In genomic region chrX:18360867-18361266, GRCh38 we compare ENCODE assay signal across 27 cellular contexts. TPM values are rescaled to one million over a fixed set of nuclear protein-coding genes. Genes with fewer than 3 reads are reported as not detected.
A peak's percentile ranks its signal among the peaks of the same experiment; 100 is the strongest.
DNase-seq lines count a peak whose midpoint lies in the region; ATAC-seq and TF ChIP-seq lines count a peak whose summit lies in the region.
"Had no signal": no experiment of that assay in that cellular context is flagged by ENCODE, and none has a peak within 500 bp of the region (broad histone marks: within the 10 kb centered on the region; RNA-seq: fewer than 3 reads in every experiment).

No MANE protein-coding gene starts in this region.

- H3F3A ChIP-seq in GM23248 (ENCODE audit: insufficient read depth) = no peaks in the 10 kb centered on the region
- no peaks in the 10 kb centered on the region for H3F3A ChIP-seq in PC-3 (ENCODE audit: low read length, unreplicated experiment)

- ATAC-seq in PC-3 = peak; percentile 79
- ATAC-seq: activated CD8-positive, alpha-beta memory T cell treated with anti-CD3 and anti-CD28 coated beads, Interleukin-2, amount 10 ng/mL, durations not matched to agents 7 days and 5 days; activated T-cell treated with anti-CD3 and anti-CD28 coated beads, Interleukin-2, amount 50 U/mL, for 72 hours; sciatic nerve; stimulated activated effector memory CD8-positive, alpha-beta T cell treated with anti-CD3 and anti-CD28 coated beads, Interleukin-12 subunit alpha, Interleukin-12 subunit beta, amount 100 ng/mL, for 72 hours; upper lobe of right lung had no signal

- intact Hi-C loops in PC-3 (cut with micrococcal nuclease) = no loop called here
- intact Hi-C loops in testis (cut with DNase I; ENCODE audit: low total_unique reads) = no loop called here

- H3K79me2 ChIP-seq in GM23248 (ENCODE audit: insufficient read depth) = no peaks in the 10 kb centered on the region
- no peaks in the 10 kb centered on the region for H3K79me2 ChIP-seq in PC-3 (ENCODE audit: low read length)

- H3K4me3 ChIP-seq in GM23248 (no peak overlapping the region), PC-3 (ENCODE audit: low read length) (no peak overlapping the region), brain microvascular endothelial cell (ENCODE audit: low read depth, low read length) (no peak overlapping the region), testis (no peak overlapping the region)
- H3K4me3 ChIP-seq: SJSA1, upper lobe of right lung had no signal

- no TSS peak for BruUV-seq in PC-3 (replicated peaks; lab: Mats Ljungman, UMichigan)

- H2AFZ ChIP-seq in GM23248 (no peak overlapping the region), PC-3 (ENCODE audit: low read length) (no peak overlapping the region)

- CTCF ChIA-PET in PC-3 (lab: Charles Lee) = no interaction called here

- no peaks in the 10 kb centered on the region for H3K36me3 ChIP-seq in GM23248 (ENCODE audit: low read depth)
- no peaks in the 10 kb centered on the region for H3K36me3 ChIP-seq in PC-3 (ENCODE audit: low read depth, low read length)
- H3K36me3 ChIP-seq in brain microvascular endothelial cell (replicated peaks) = no peaks in the 10 kb centered on the region
- H3K36me3 ChIP-seq in testis (ENCODE audit: low read depth, missing control alignments) = no peaks in the 10 kb centered on the region
- H3K36me3 ChIP-seq: SJSA1, upper lobe of right lung had no signal

- H3K9me3 ChIP-seq in GM23248 (ENCODE audit: low read depth) = no peaks in the 10 kb centered on the region
- H3K9me3 ChIP-seq in PC-3 (ENCODE audit: low read length) = no peaks in the 10 kb centered on the region
- no peaks in the 10 kb centered on the region for H3K9me3 ChIP-seq in testis
- H3K9me3 ChIP-seq: SJSA1, upper lobe of right lung had no signal

- in situ Hi-C loops in GM23248 (cut with MboI) (no loop called here), brain microvascular endothelial cell (cut with HindIII; ENCODE audit: low pct_ligation_motif_present, low sequenced_read_pairs) (no loop called here)

- TF ChIP-seq POLR2A in testis (IDR thresholded peaks at IDR 0.05) = no peak

- H3K9ac ChIP-seq in GM23248 (no peak overlapping the region), PC-3 (ENCODE audit: low read length) (no peak overlapping the region)

- H3K4me2 ChIP-seq in GM23248 (ENCODE audit: unreplicated experiment) = no peak overlapping the region
- no peak overlapping the region for H3K4me2 ChIP-seq in PC-3 (ENCODE audit: low read length)

- WGBS in GM23248 (ENCODE audit: low coverage in 1 of 2, low lambda C conversion rate in 2 of 2, missing lambda C conversion rate in 2 of 2), 2 experiments = 35 to 38% methylated on average over 3 to 4 of the region's 4 CpGs
- WGBS in testis, 2 donors = 58 to 66% methylated on average over 4 of the region's 4 CpGs

- TF ChIP-seq CTCF in PC-3 (conservative IDR thresholded peaks at IDR 0.05; ENCODE audit: low read depth, low read length) (no peak), brain microvascular endothelial cell (IDR thresholded peaks at IDR 0.05; ENCODE audit: low read depth, low read length, missing control alignments) (no peak), testis (IDR thresholded peaks at IDR 0.05) (no peak)

- H3K4me1 ChIP-seq in GM23248 (ENCODE audit: insufficient read depth) (no peaks in the 10 kb centered on the region), PC-3 (ENCODE audit: insufficient read depth, low read length) (no peaks in the 10 kb centered on the region), testis (no peaks in the 10 kb centered on the region)
- H3K4me1 ChIP-seq: SJSA1, upper lobe of right lung had no signal

- H4K20me1 ChIP-seq in GM23248 (ENCODE audit: insufficient read depth) (no peaks in the 10 kb centered on the region), PC-3 (ENCODE audit: low read length) (no peaks in the 10 kb centered on the region)

- DNase-seq in GM23248 (peak; percentile 55), PC-3 (peak; percentile 68), brain microvascular endothelial cell (peak; percentile 4), testis (peak; percentile 82), hippocampal formation (lab: John Stamatoyannopoulos, UW) (no peak), nucleus accumbens (lab: John Stamatoyannopoulos, UW) (no peak), activated T-cell treated with anti-CD3 and anti-CD28 coated beads for 4 hours (no peak)
- DNase-seq: activated B cell treated with CpG ODN at 0.5 μM for 24 hours; activated CD4-positive, alpha-beta T cell treated with anti-CD3 and anti-CD28 coated beads, Interleukin-2, amount 50 U/mL, for 1 hour; activated CD8-positive, alpha-beta memory T cell treated with anti-CD3 and anti-CD28 coated beads, Interleukin-2, amount 10 ng/mL, durations not matched to agents 7 days and 5 days; activated naive CD4-positive, alpha-beta T cell; activated T-cell treated with anti-CD3 and anti-CD28 coated beads, Interleukin-2, amount 50 U/mL, for 72 hours; AML-193; CD4-positive, alpha-beta T cell; effector CD8-positive, alpha-beta T cell; erythroblast; hypothalamus; immature natural killer cell; NCI-H1417; NCI-H2081 treated with DMSO at 0.1 percent for 48 hours; NCI-H446; NCI-H82; stimulated activated CD4-positive, alpha-beta T cell treated with anti-CD3 and anti-CD28 coated beads, Interleukin-4, amount 100 ng/mL, for 24 hours; upper lobe of right lung had no signal

- H3K9me2 ChIP-seq in GM23248 (ENCODE audit: insufficient read depth) = no peaks in the 10 kb centered on the region
- no peaks in the 10 kb centered on the region for H3K9me2 ChIP-seq in PC-3 (replicated peaks; ENCODE audit: low read length)

- POLR2A ChIA-PET in PC-3 (lab: Charles Lee; ENCODE audit: unreplicated experiment) = no interaction called here

- H3K27me3 ChIP-seq in GM23248 (replicated peaks; ENCODE audit: insufficient read depth) (no peaks in the 10 kb centered on the region), PC-3 (ENCODE audit: low read length) (no peaks in the 10 kb centered on the region), brain microvascular endothelial cell (replicated peaks) (no peaks in the 10 kb centered on the region), testis (no peaks in the 10 kb centered on the region)
- H3K27me3 ChIP-seq: SJSA1, upper lobe of right lung had no signal

- H3K27ac ChIP-seq in GM23248 (no peak overlapping the region), PC-3 (ENCODE audit: low read length) (no peak overlapping the region), brain microvascular endothelial cell (no peak overlapping the region), testis (no peak overlapping the region)
- H3K27ac ChIP-seq: SJSA1, upper lobe of right lung had no signal

RNA-seq across cellular contexts. Expression of gene SCML2, which starts 6.4 kb away (rescaled TPM):
- 0.38 and 2.1 TPM in 2 replicates for total RNA-seq in GM23248 (2014; rRNA removed; shearing (Covaris generic))
- polyA plus RNA-seq in GM23248 (2016; fragmentation: Nextera tagmentation; extraction: Ambion mirVana) (1.4 and 2.0 TPM in 2 replicates), testis (ENCODE audit: insufficient read depth, low read depth, low replicate concordance) (19.1 TPM)
- total RNA-seq in PC-3 (2014; rRNA removed) (3.5 and 4.8 TPM in 2 replicates), testis (10 to 100 TPM; 15.2 to 15.3 TPM)

Comparison
In these comparisons a context has a peak if more than half of its experiments do, and no peak if none do; other contexts are left out.
1. DNase-seq: peak in GM23248 (single experiment), PC-3 (single experiment), brain microvascular endothelial cell (single experiment) and testis (single experiment); none in hippocampal formation (0 of 2), nucleus accumbens (0 of 56) and activated T-cell treated with anti-CD3 and anti-CD28 coated beads for 4 hours (single experiment).